In genomic region chr3:16550676-16551341, GRCh38 we compare ENCODE assay signal across 9 cellular contexts. TPM values are rescaled to one million over a fixed set of nuclear protein-coding genes. Genes with fewer than 3 reads are reported as not detected.
A peak's percentile ranks its signal among the peaks of the same experiment; 100 is the strongest.
DNase-seq lines count a peak whose midpoint lies in the region; ATAC-seq and TF ChIP-seq lines count a peak whose summit lies in the region.
"Had no signal": no experiment of that assay in that cellular context is flagged by ENCODE, and none has a peak within 500 bp of the region (broad histone marks: within the 10 kb centered on the region; RNA-seq: fewer than 3 reads in every experiment).

No MANE protein-coding gene starts in this region.

- H3K36me3 ChIP-seq in KOPT-K1 (ENCODE audit: insufficient read depth, low read length) (no peaks in the 10 kb centered on the region), RWPE2 (ENCODE audit: low read depth) (no peaks in the 10 kb centered on the region), osteoblast (ENCODE audit: insufficient read depth, low read length) (no peaks in the 10 kb centered on the region), thoracic aorta (no peaks in the 10 kb centered on the region)

- peaks cover 12% of the 10 kb centered on the region for H3K4me1 Mint-ChIP-seq in activated T-helper 17 cell treated with anti-CD3 and anti-CD28 coated beads, Interleukin-2, amount 50 U/mL, for 72 hours

- H3K4me3 ChIP-seq in RWPE2 (ENCODE audit: severe bottlenecking) = no peak overlapping the region
- peak overlapping the region; percentile 11 for H3K4me3 ChIP-seq in osteoblast (ENCODE audit: insufficient read depth, low read length)
- H3K4me3 ChIP-seq in thoracic aorta = peak overlapping the region; percentile 59

- no peaks in the 10 kb centered on the region for H3K9me3 Mint-ChIP-seq in activated T-helper 17 cell treated with anti-CD3 and anti-CD28 coated beads, Interleukin-2, amount 50 U/mL, for 72 hours

- no peaks in the 10 kb centered on the region for H4K20me1 ChIP-seq in osteoblast (ENCODE audit: insufficient read depth, low read length)

- H3K79me2 ChIP-seq in osteoblast (ENCODE audit: insufficient read depth, low read length) = no peaks in the 10 kb centered on the region

- H3K36me3 Mint-ChIP-seq in activated T-helper 17 cell treated with anti-CD3 and anti-CD28 coated beads, Interleukin-2, amount 50 U/mL, for 72 hours (ENCODE audit: low read depth) = no peaks in the 10 kb centered on the region

- DNase-seq in DMS79 (lab: John Stamatoyannopoulos, UW) (peak; percentile 57), RWPE2 (ENCODE audit: low spot score) (no peak), foreskin keratinocyte (peak; percentile 89 to 94), osteoblast (ENCODE audit: insufficient read length, low spot score, missing footprints) (peak; percentile 72), thoracic aorta (ENCODE audit: low spot score) (peak; percentile 33)

- no peaks in the 10 kb centered on the region for H3K27me3 ChIP-seq in RWPE2 (ENCODE audit: insufficient read depth, poor library complexity, severe bottlenecking)
- H3K27me3 ChIP-seq in foreskin keratinocyte = peaks cover 15% of the 10 kb centered on the region
- no peaks in the 10 kb centered on the region for H3K27me3 ChIP-seq in osteoblast (ENCODE audit: insufficient read depth, low read length)
- H3K27me3 ChIP-seq in thoracic aorta (replicated peaks; ENCODE audit: insufficient read depth) = no peaks in the 10 kb centered on the region

- peak overlapping the region; percentile 91 for H2AFZ ChIP-seq in osteoblast (ENCODE audit: low read length)

- H3K4me1 ChIP-seq in RWPE2 (ENCODE audit: insufficient read depth, poor library complexity, severe bottlenecking) (peaks cover 8% of the 10 kb centered on the region), foreskin keratinocyte (peaks cover 14% of the 10 kb centered on the region), osteoblast (ENCODE audit: insufficient read depth, low read length) (peaks cover 9% of the 10 kb centered on the region), thoracic aorta (ENCODE audit: control insufficient read depth in 1 of 2, low read depth in 2 of 2) (peaks cover 0 to 6% of the 10 kb centered on the region in 2 donors)

- TF ChIP-seq CTCF in RWPE2 (IDR thresholded peaks at IDR 0.05; ENCODE audit: poor library complexity, severe bottlenecking) (peak; percentile 89), foreskin keratinocyte (conservative IDR thresholded peaks at IDR 0.05) (peak; percentile 97), osteoblast (IDR thresholded peaks at IDR 0.05; ENCODE audit: extremely low read depth, low read depth, low read length) (peak; percentile 93), thoracic aorta (IDR thresholded peaks at IDR 0.05) (peak; percentile 85)

- H3K27ac ChIP-seq in KOPT-K1 (ENCODE audit: low read depth, low read length, poor library complexity, severe bottlenecking) (peak overlapping the region; percentile 34), RWPE2 (ENCODE audit: poor library complexity, severe bottlenecking) (no peak overlapping the region), foreskin keratinocyte (peak overlapping the region; percentile 30), osteoblast (ENCODE audit: low read depth, low read length) (no peak overlapping the region), thoracic aorta (no peak overlapping the region)

- peak overlapping the region; percentile 68 for H3K4me2 ChIP-seq in osteoblast (ENCODE audit: insufficient read depth, low read length)

- H3K27me3 Mint-ChIP-seq in activated T-helper 17 cell treated with anti-CD3 and anti-CD28 coated beads, Interleukin-2, amount 50 U/mL, for 72 hours = peaks cover 7% of the 10 kb centered on the region

- H3K9me3 ChIP-seq in KOPT-K1 (ENCODE audit: insufficient read depth, low read length, poor library complexity, severe bottlenecking) (no peaks in the 10 kb centered on the region), RWPE2 (ENCODE audit: severe bottlenecking) (no peaks in the 10 kb centered on the region), osteoblast (ENCODE audit: low read depth, low read length) (no peaks in the 10 kb centered on the region), thoracic aorta (no peaks in the 10 kb centered on the region)

- ATAC-seq in GM21717 (IDR thresholded peaks at IDR 0.05; ENCODE audit: unreplicated experiment) = peak; percentile 86
- peak; percentile 91 for ATAC-seq in RWPE2 (ENCODE audit: low read depth)
- peak; percentile 95 for ATAC-seq in activated T-helper 17 cell treated with anti-CD3 and anti-CD28 coated beads, Interleukin-2, amount 50 U/mL, for 72 hours (replicated peaks)
- ATAC-seq in foreskin keratinocyte = peak; percentile 96
- ATAC-seq in thoracic aorta (ENCODE audit: insufficient number of reproducible peaks, low FRiP score, low read depth) = peak; percentile 89

- peak overlapping the region; percentile 87 for H3K27ac Mint-ChIP-seq in activated T-helper 17 cell treated with anti-CD3 and anti-CD28 coated beads, Interleukin-2, amount 50 U/mL, for 72 hours

- H3K4me3 Mint-ChIP-seq in activated T-helper 17 cell treated with anti-CD3 and anti-CD28 coated beads, Interleukin-2, amount 50 U/mL, for 72 hours = peak overlapping the region; percentile 43

RNA-seq across cellular contexts. Expression of gene RFTN1, which starts 37.3 kb away (rescaled TPM):
- 100 to 1,000 TPM; 112 to 139 TPM for total RNA-seq in activated T-helper 17 cell treated with anti-CD3 and anti-CD28 coated beads, Interleukin-2, amount 50 U/mL, for 72 hours
- 29.3 and 33.9 TPM in 2 replicates for total RNA-seq in foreskin keratinocyte
- polyA plus RNA-seq in foreskin keratinocyte = 18.5 and 19.9 TPM in 2 replicates
- 94.6 and 99.2 TPM in 2 replicates for total RNA-seq in osteoblast
- total RNA-seq in thoracic aorta = 100 to 1,000 TPM in 1 of 2 donors, 10 to 100 TPM in 1; 69.7 to 108 TPM

RNA-seq across cellular contexts. Expression of gene DAZL, which starts 54.4 kb away (rescaled TPM):
- total RNA-seq in activated T-helper 17 cell treated with anti-CD3 and anti-CD28 coated beads, Interleukin-2, amount 50 U/mL, for 72 hours = under 1 TPM; 0.09 to 0.13 TPM
- total RNA-seq in foreskin keratinocyte (not detected in 2 replicates), osteoblast (not detected in 2 replicates), thoracic aorta (not detected)
- not detected in 2 replicates for polyA plus RNA-seq in foreskin keratinocyte
- total RNA-seq: urinary bladder had no signal
- polyA plus RNA-seq: urinary bladder had no signal

Comparison
In these comparisons a context has a peak if more than half of its experiments do, and no peak if none do; other contexts are left out.
1. H3K27ac ChIP-seq: peak in KOPT-K1 (single experiment) and foreskin keratinocyte (single experiment); none in RWPE2 (single experiment), osteoblast (single experiment) and thoracic aorta (0 of 2).
2. Peak in every context shown above with its lines, with median percentiles within 50 percentile points of each other: ATAC-seq and CTCF ChIP-seq.